In the genomic region with DNA sequence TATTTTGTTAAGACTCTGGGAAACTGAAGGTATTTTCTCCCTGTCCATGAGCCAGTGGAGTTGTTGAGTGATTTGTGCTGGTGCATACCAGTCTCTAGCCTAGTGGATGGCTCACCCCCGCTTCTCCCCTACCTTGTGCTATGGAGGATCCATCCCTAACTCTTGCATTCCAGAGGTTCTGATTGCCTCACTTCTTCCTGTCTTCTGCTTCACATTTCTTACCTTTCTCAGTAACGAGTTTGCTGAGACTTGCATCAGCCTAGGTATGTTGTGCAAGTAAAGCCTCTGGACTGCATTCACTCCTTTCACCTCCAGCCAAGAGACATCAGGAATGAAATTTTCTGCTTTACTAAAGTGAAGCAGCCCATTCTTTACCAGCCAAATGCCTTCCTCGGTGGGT, we compare ENCODE assay signal across 1 cellular context.
A peak's percentile ranks its signal among the peaks of the same experiment; 100 is the strongest.
TF ChIP-seq lines count a peak whose summit lies in the region.

No MANE protein-coding gene starts in this region.

TF ChIP-seq in K562, 482 proteins besides CTCF, POLR2A, EP300 and RAD21 (continued from another document):
- TF ChIP-seq ATF3 (IDR thresholded peaks at IDR 0.05) (peak; percentile 63; the same call in 1 of the 2 replicates), ATF3 (CRISPR knock-in tag; conservative IDR thresholded peaks at IDR 0.05) (no peak), CHAMP1 (IDR thresholded peaks at IDR 0.05) (no peak), SOX6 (IDR thresholded peaks at IDR 0.05) (peak; percentile 9; the same call in 1 of the 2 replicates), WHSC1 (IDR thresholded peaks at IDR 0.05; ENCODE audit: low read length) (no peak), ZFPM2 (CRISPR knock-in tag; IDR thresholded peaks at IDR 0.05) (no peak), L3MBTL2 (IDR thresholded peaks at IDR 0.05) (0 out of 2 replicates have a peak, but pooled peaks have one; percentile 35), ZEB2 (IDR thresholded peaks at IDR 0.05) (peak; percentile 91), GTF3C2 (IDR thresholded peaks at IDR 0.05; ENCODE audit: borderline replicate concordance, extremely low read depth, insufficient read length) (no peak), HEY1 (CRISPR knock-in tag; IDR thresholded peaks at IDR 0.05; ENCODE audit: borderline replicate concordance) (no peak), CEBPB (tag; IDR thresholded peaks at IDR 0.05) (peak; percentile 54)
- TF ChIP-seq, protein P1, sequence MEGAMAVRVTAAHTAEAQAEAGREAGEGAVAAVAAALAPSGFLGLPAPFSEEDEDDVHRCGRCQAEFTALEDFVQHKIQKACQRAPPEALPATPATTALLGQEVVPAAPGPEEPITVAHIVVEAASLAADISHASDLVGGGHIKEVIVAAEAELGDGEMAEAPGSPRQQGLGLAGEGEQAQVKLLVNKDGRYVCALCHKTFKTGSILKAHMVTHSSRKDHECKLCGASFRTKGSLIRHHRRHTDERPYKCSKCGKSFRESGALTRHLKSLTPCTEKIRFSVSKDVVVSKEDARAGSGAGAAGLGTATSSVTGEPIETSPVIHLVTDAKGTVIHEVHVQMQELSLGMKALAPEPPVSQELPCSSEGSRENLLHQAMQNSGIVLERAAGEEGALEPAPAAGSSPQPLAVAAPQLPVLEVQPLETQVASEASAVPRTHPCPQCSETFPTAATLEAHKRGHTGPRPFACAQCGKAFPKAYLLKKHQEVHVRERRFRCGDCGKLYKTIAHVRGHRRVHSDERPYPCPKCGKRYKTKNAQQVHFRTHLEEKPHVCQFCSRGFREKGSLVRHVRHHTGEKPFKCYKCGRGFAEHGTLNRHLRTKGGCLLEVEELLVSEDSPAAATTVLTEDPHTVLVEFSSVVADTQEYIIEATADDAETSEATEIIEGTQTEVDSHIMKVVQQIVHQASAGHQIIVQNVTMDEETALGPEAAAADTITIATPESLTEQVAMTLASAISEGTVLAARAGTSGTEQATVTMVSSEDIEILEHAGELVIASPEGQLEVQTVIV (CRISPR knock-in tag; IDR thresholded peaks at IDR 0.05; ENCODE audit: borderline replicate concordance), result no peak
